In the genomic region with DNA sequence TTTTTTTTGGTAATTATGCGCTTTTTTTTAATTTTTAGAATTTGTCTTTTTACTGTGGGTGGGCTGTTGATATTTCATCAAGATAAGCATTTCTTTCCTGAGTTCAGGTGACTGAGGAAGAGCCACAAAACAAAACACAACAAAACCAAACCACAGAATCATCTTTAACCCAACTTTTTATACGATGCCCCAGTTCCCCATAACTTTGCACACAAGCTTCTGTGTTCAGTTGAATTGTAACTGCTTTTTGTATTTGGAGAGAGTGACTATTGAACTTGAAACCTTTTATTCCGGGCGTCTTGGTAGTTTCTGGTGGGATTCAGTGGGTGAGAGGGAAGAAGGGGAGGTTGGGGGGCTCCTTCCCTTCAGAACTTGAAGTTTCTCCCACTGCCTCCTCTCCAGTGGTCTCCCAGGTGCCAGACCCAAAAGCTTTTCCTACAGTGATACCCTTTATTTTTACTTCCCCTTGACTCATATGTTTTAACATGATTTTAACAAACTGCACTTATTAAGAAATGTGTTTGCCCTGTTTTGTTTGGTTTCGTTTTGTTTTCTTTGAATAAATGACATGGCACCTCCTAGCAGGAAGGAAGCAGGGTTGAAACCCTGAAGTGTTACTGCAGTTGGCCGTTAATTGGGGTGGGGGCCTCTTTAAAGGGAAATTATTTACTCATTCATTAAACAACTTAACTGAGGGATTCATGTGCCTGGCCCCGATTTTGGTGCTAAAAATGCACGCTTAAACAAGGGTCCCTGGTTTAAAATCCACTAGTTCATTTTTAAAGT, we compare ENCODE assay signal across 1 cellular context.
TF ChIP-seq lines count a peak whose summit lies in the region.

No MANE protein-coding gene starts in this region.

TF ChIP-seq in K562, 482 proteins besides CTCF, POLR2A, EP300 and RAD21:
- TF ChIP-seq CUX1 (CRISPR knock-in tag; IDR thresholded peaks at IDR 0.05) (no peak), KLF1 (tag; IDR thresholded peaks at IDR 0.05) (no peak), HDAC3 (IDR thresholded peaks at IDR 0.05; ENCODE audit: borderline replicate concordance, partially characterized antibody) (no peak), MTA2 (IDR thresholded peaks at IDR 0.05; ENCODE audit: low read depth) (no peak), NFATC3 (IDR thresholded peaks at IDR 0.05) (no peak), PTTG1 (tag; IDR thresholded peaks at IDR 0.05; ENCODE audit: low read depth) (no peak), ZNF212 (CRISPR knock-in tag; IDR thresholded peaks at IDR 0.05) (no peak), RAD51 (IDR thresholded peaks at IDR 0.05; ENCODE audit: borderline replicate concordance, low read depth) (no peak), CREBBP (IDR thresholded peaks at IDR 0.05; ENCODE audit: low read depth, low read length) (no peak), ATF1 (CRISPR knock-in tag; IDR thresholded peaks at IDR 0.05) (no peak), ATF1 (tag; IDR thresholded peaks at IDR 0.05) (no peak), CREM (IDR thresholded peaks at IDR 0.05; ENCODE audit: low read depth) (no peak), CBX5 (IDR thresholded peaks at IDR 0.05; ENCODE audit: borderline replicate concordance, low read depth) (no peak), TFE3 (CRISPR knock-in tag; IDR thresholded peaks at IDR 0.05) (no peak), ZNF830 (CRISPR knock-in tag; IDR thresholded peaks at IDR 0.05) (no peak), FOS (IDR thresholded peaks at IDR 0.05; ENCODE audit: extremely low read depth, insufficient read length) (no peak), ZNF324 (CRISPR knock-in tag; IDR thresholded peaks at IDR 0.05) (no peak), SETDB1 (IDR thresholded peaks at IDR 0.05; ENCODE audit: low read length) (no peak), SRSF3 (IDR thresholded peaks at IDR 0.05; ENCODE audit: insufficient read depth, low read length) (no peak), FOXJ3 (CRISPR knock-in tag; IDR thresholded peaks at IDR 0.05) (no peak), ZNF124 (CRISPR knock-in tag; IDR thresholded peaks at IDR 0.05) (no peak)
